8 cellular contexts compared by ENCODE assay signal in genomic region chr6:137271245-137272183, GRCh38. TPM values are rescaled to one million over a fixed set of nuclear protein-coding genes. Genes with fewer than 3 reads are reported as not detected.
DNase-seq lines count a peak whose midpoint lies in the region; ATAC-seq, FAIRE-seq and TF ChIP-seq lines count a peak whose summit lies in the region.

No MANE protein-coding gene starts in this region.

- H3K27ac ChIP-seq in CD4-positive, CD25-positive, alpha-beta regulatory T cell (ENCODE audit: insufficient read depth, low read length, poor library complexity, severe bottlenecking) = no peak overlapping the region
- no peak overlapping the region for H3K27ac ChIP-seq in small intestine (ENCODE audit: low read depth in 1 of 2, low read length in 1 of 2)

- H3K36me3 ChIP-seq in CD4-positive, CD25-positive, alpha-beta regulatory T cell (ENCODE audit: control insufficient read depth, insufficient read depth, low read length) = no peaks in the 10 kb centered on the region
- no peaks in the 10 kb centered on the region for H3K36me3 ChIP-seq in small intestine (ENCODE audit: control insufficient read depth in 2 of 2, insufficient read depth in 2 of 2, low read length in 2 of 2)

- peaks cover 23% of the 10 kb centered on the region for H3K27me3 Mint-ChIP-seq in CD4-positive, CD25-positive, alpha-beta regulatory T cell
- no peaks in the 10 kb centered on the region for H3K27me3 Mint-ChIP-seq in activated B cell treated with CpG ODN at 0.5 μM for 24 hours

- H3K4me3 ChIP-seq in CD4-positive, CD25-positive, alpha-beta regulatory T cell (ENCODE audit: low read depth, low read length) = no peak overlapping the region
- H3K4me3 ChIP-seq in small intestine (ENCODE audit: low read depth in 1 of 2, low read length in 2 of 2) = no peak overlapping the region

- POLR2A ChIA-PET in activated B cell treated with CpG ODN at 0.5 μM for 24 hours (lab: Charles Lee) = no interaction called here

- DNase-seq in CD4-positive, CD25-positive, alpha-beta regulatory T cell = peak in 2 of 3 donors; percentile 23 to 53
- DNase-seq in NCI-H146 (lab: John Stamatoyannopoulos, UW) (peak; percentile 38), activated B cell treated with CpG ODN at 0.5 μM for 24 hours (no peak), left cardiac atrium (no peak), small intestine (peak; percentile 65), NCI-H2081 treated with DMSO at 0.1 percent for 48 hours (lab: John Stamatoyannopoulos, UW) (no peak)

- intact Hi-C loops in activated B cell treated with CpG ODN at 0.5 μM for 24 hours (cut with micrococcal nuclease) = loop anchor here (1.0 to 5.0 kb wide), 10 partner anchors 9 to 370 kb away; no protein-coding TSS in a partner anchor
- intact Hi-C loops in left cardiac atrium (cut with DNase I) = loop anchor here (2.0 to 10.0 kb wide), 4 partner anchors 41 to 371 kb away; no protein-coding TSS in a partner anchor

- H3K9me3 ChIP-seq in CD4-positive, CD25-positive, alpha-beta regulatory T cell (ENCODE audit: control insufficient read depth in 2 of 2, low read length in 2 of 2) = no peaks in the 10 kb centered on the region
- H3K9me3 ChIP-seq in small intestine (ENCODE audit: control insufficient read depth, low read depth) = no peaks in the 10 kb centered on the region

- FAIRE-seq in small intestine (lab: Jason Lieb, UNC) = peak; percentile 89

- H3K9me3 Mint-ChIP-seq in CD4-positive, CD25-positive, alpha-beta regulatory T cell = no peaks in the 10 kb centered on the region
- H3K9me3 Mint-ChIP-seq in activated B cell treated with CpG ODN at 0.5 μM for 24 hours = peaks cover 2% of the 10 kb centered on the region

- ATAC-seq in CD4-positive, CD25-positive, alpha-beta regulatory T cell (ENCODE audit: low read depth in 2 of 2) = peak in 1 of 2 donors; percentile 46
- ATAC-seq in GM19452 (IDR thresholded peaks at IDR 0.05; ENCODE audit: unreplicated experiment) (peak; percentile 51), activated B cell treated with CpG ODN at 0.5 μM for 24 hours (ENCODE audit: low read depth) (peak; percentile 75), left cardiac atrium (peak; percentile 55 to 80), HG03432 (IDR thresholded peaks at IDR 0.05; ENCODE audit: unreplicated experiment) (no peak)

- no peaks in the 10 kb centered on the region for H3K4me1 ChIP-seq in CD4-positive, CD25-positive, alpha-beta regulatory T cell (ENCODE audit: control insufficient read depth, insufficient read depth, low read length, poor library complexity, severe bottlenecking)
- peaks cover 0 to 1% of the 10 kb centered on the region in 2 donors for H3K4me1 ChIP-seq in small intestine (ENCODE audit: control insufficient read depth in 2 of 2, insufficient read depth in 1 of 2, low read depth in 1 of 2, low read length in 1 of 2)

- TF ChIP-seq CTCF in activated B cell treated with CpG ODN at 0.5 μM for 24 hours (IDR thresholded peaks at IDR 0.05) = peak; percentile 61

- WGBS in small intestine, 3 donors = 36 to 37% (median 37%) methylated on average over 5 of the region's 5 CpGs

- no peak overlapping the region for H3K4me3 Mint-ChIP-seq in CD4-positive, CD25-positive, alpha-beta regulatory T cell
- H3K4me3 Mint-ChIP-seq in activated B cell treated with CpG ODN at 0.5 μM for 24 hours = no peak overlapping the region

- no peak overlapping the region for H3K27ac Mint-ChIP-seq in CD4-positive, CD25-positive, alpha-beta regulatory T cell
- H3K27ac Mint-ChIP-seq in activated B cell treated with CpG ODN at 0.5 μM for 24 hours = no peak overlapping the region

- CTCF ChIA-PET in activated B cell treated with CpG ODN at 0.5 μM for 24 hours (lab: Charles Lee) = interaction anchor here (0.7 to 3.7 kb wide), 28 partner anchors 8 to 734 kb away, joined by 3 to 43 read pairs (median 3); no protein-coding TSS in a partner anchor

- H3K36me3 Mint-ChIP-seq in CD4-positive, CD25-positive, alpha-beta regulatory T cell = no peaks in the 10 kb centered on the region
- no peaks in the 10 kb centered on the region for H3K36me3 Mint-ChIP-seq in activated B cell treated with CpG ODN at 0.5 μM for 24 hours (ENCODE audit: low read depth)

- peaks cover 5% of the 10 kb centered on the region for H3K27me3 ChIP-seq in CD4-positive, CD25-positive, alpha-beta regulatory T cell (ENCODE audit: control insufficient read depth, insufficient read depth, low read length)
- H3K27me3 ChIP-seq in small intestine (ENCODE audit: control insufficient read depth in 2 of 2, insufficient read depth in 2 of 2, low read length in 2 of 2) = no peaks in the 10 kb centered on the region

- no peaks in the 10 kb centered on the region for H3K4me1 Mint-ChIP-seq in CD4-positive, CD25-positive, alpha-beta regulatory T cell
- peaks cover 20% of the 10 kb centered on the region for H3K4me1 Mint-ChIP-seq in activated B cell treated with CpG ODN at 0.5 μM for 24 hours

RNA-seq across cellular contexts. Expression of gene IFNGR1, which starts 52.3 kb away (rescaled TPM):
- total RNA-seq in CD4-positive, CD25-positive, alpha-beta regulatory T cell = 44.3 TPM
- 10 to 100 TPM; 30.7 to 44.4 (median 35.4) TPM for polyA plus RNA-seq in CD4-positive, CD25-positive, alpha-beta regulatory T cell
- total RNA-seq in activated B cell treated with CpG ODN at 0.5 μM for 24 hours (60.5 and 65.6 TPM in 2 replicates), left cardiac atrium (100 to 1,000 TPM; 128 to 158 TPM)
- polyA plus RNA-seq in small intestine = 100 to 1,000 TPM in 1 of 3 donors, 10 to 100 TPM in 2; 78.1 to 100 (median 80.5) TPM

Comparison
In these comparisons a context has a peak if more than half of its experiments do, and no peak if none do; other contexts are left out.
1. DNase-seq: peak in CD4-positive, CD25-positive, alpha-beta regulatory T cell (2 of 3), NCI-H146 (single experiment) and small intestine (single experiment); none in activated B cell treated with CpG ODN at 0.5 μM for 24 hours (single experiment), left cardiac atrium (single experiment) and NCI-H2081 treated with DMSO at 0.1 percent for 48 hours (single experiment).